In genomic region chr7:101108330-101108857, GRCh38 we compare ENCODE assay signal across 1 cellular context.
TF ChIP-seq lines count a peak whose summit lies in the region.

No MANE protein-coding gene starts in this region.

TF ChIP-seq in HepG2, 621 proteins besides CTCF, POLR2A, EP300 and RAD21 (continued from another document and continues in another):
- TF ChIP-seq ZFP91 (CRISPR knock-in tag; IDR thresholded peaks at IDR 0.05; ENCODE audit: borderline replicate concordance) (no peak; the same call in 1 of the 2 replicates), RARA (CRISPR knock-in tag; IDR thresholded peaks at IDR 0.05) (peak; percentile 88), IKZF1 (IDR thresholded peaks at IDR 0.05) (no peak), CBFB (CRISPR knock-in tag; IDR thresholded peaks at IDR 0.05) (no peak), ZNF143 (CRISPR knock-in tag; IDR thresholded peaks at IDR 0.05) (no peak), NCOR1 (IDR thresholded peaks at IDR 0.05; ENCODE audit: borderline replicate concordance, low read length) (no peak), ZNF7 (CRISPR knock-in tag; IDR thresholded peaks at IDR 0.05) (no peak), SOX5 (CRISPR knock-in tag; IDR thresholded peaks at IDR 0.05; ENCODE audit: borderline replicate concordance) (peak; percentile 60; the same call in 1 of the 2 replicates), ARNT (IDR thresholded peaks at IDR 0.05) (no peak), MEF2D (CRISPR knock-in tag; IDR thresholded peaks at IDR 0.05) (no peak; the same call in 1 of the 2 replicates), ZNF354B (CRISPR knock-in tag; IDR thresholded peaks at IDR 0.05) (no peak), TCF12 (IDR thresholded peaks at IDR 0.05) (no peak), TCF12 (CRISPR knock-in tag; IDR thresholded peaks at IDR 0.05) (peak; percentile 74), ZNF280D (CRISPR knock-in tag; IDR thresholded peaks at IDR 0.05) (no peak), ZMYM4 (CRISPR knock-in tag; IDR thresholded peaks at IDR 0.05) (no peak; the same call in 1 of the 2 replicates), REPIN1 (CRISPR knock-in tag; IDR thresholded peaks at IDR 0.05; ENCODE audit: borderline replicate concordance, low read depth) (no peak), HNRNPL (IDR thresholded peaks at IDR 0.05; ENCODE audit: low read depth, low read length) (no peak), TAF15 (IDR thresholded peaks at IDR 0.05; ENCODE audit: low read depth, low read length, poor library complexity, severe bottlenecking) (no peak), PAX8 (CRISPR knock-in tag; IDR thresholded peaks at IDR 0.05; ENCODE audit: borderline replicate concordance) (no peak), USF2 (IDR thresholded peaks at IDR 0.05; ENCODE audit: low read depth, low read length) (no peak), USF2 (CRISPR knock-in tag; IDR thresholded peaks at IDR 0.05; ENCODE audit: borderline replicate concordance) (no peak), ZNF614 (CRISPR knock-in tag; IDR thresholded peaks at IDR 0.05; ENCODE audit: borderline replicate concordance) (no peak), SRY (CRISPR knock-in tag; IDR thresholded peaks at IDR 0.05) (no peak), MAF1 (CRISPR knock-in tag; IDR thresholded peaks at IDR 0.05; ENCODE audit: borderline replicate concordance) (no peak), ZNF207 (IDR thresholded peaks at IDR 0.05; ENCODE audit: borderline replicate concordance) (no peak), TFAP4 (IDR thresholded peaks at IDR 0.05; ENCODE audit: borderline replicate concordance, low read depth) (peak; percentile 77), GPN1 (CRISPR knock-in tag; IDR thresholded peaks at IDR 0.05; ENCODE audit: borderline replicate concordance) (no peak), ETV5 (CRISPR knock-in tag; IDR thresholded peaks at IDR 0.05; ENCODE audit: borderline replicate concordance) (peak; percentile 88), ZNF609 (CRISPR knock-in tag; IDR thresholded peaks at IDR 0.05; ENCODE audit: borderline replicate concordance) (peak; percentile 69; the same call in 1 of the 2 replicates), ZFP36 (IDR thresholded peaks at IDR 0.05; ENCODE audit: borderline replicate concordance, low read depth, low read length, partially characterized antibody) (no peak), DRAP1 (CRISPR knock-in tag; IDR thresholded peaks at IDR 0.05) (no peak; the same call in 1 of the 2 replicates), ZNF451 (CRISPR knock-in tag; IDR thresholded peaks at IDR 0.05) (no peak), SOX13 (IDR thresholded peaks at IDR 0.05) (peak; percentile 28; the same call in 1 of the 2 replicates), SOX13 (CRISPR knock-in tag; conservative IDR thresholded peaks at IDR 0.05 in 1 of 2, IDR thresholded peaks at IDR 0.05 in 1 of 2) (peak in 1 of 2 experiments; percentile 14; a peak in 1 of 4 replicates), HMGXB4 (CRISPR knock-in tag; IDR thresholded peaks at IDR 0.05; ENCODE audit: borderline replicate concordance in 1 of 2, low read depth in 1 of 2) (peak; percentile 29 to 46; a peak in 1 of 4 replicates), ZBTB21 (CRISPR knock-in tag; IDR thresholded peaks at IDR 0.05) (no peak), RBAK (CRISPR knock-in tag; IDR thresholded peaks at IDR 0.05) (no peak), ZBTB33 (CRISPR knock-in tag; IDR thresholded peaks at IDR 0.05) (no peak), MLXIP (CRISPR knock-in tag; IDR thresholded peaks at IDR 0.05; ENCODE audit: borderline replicate concordance) (no peak), ZNF704 (CRISPR knock-in tag; IDR thresholded peaks at IDR 0.05; ENCODE audit: borderline replicate concordance) (no peak)
